In the genomic region with DNA sequence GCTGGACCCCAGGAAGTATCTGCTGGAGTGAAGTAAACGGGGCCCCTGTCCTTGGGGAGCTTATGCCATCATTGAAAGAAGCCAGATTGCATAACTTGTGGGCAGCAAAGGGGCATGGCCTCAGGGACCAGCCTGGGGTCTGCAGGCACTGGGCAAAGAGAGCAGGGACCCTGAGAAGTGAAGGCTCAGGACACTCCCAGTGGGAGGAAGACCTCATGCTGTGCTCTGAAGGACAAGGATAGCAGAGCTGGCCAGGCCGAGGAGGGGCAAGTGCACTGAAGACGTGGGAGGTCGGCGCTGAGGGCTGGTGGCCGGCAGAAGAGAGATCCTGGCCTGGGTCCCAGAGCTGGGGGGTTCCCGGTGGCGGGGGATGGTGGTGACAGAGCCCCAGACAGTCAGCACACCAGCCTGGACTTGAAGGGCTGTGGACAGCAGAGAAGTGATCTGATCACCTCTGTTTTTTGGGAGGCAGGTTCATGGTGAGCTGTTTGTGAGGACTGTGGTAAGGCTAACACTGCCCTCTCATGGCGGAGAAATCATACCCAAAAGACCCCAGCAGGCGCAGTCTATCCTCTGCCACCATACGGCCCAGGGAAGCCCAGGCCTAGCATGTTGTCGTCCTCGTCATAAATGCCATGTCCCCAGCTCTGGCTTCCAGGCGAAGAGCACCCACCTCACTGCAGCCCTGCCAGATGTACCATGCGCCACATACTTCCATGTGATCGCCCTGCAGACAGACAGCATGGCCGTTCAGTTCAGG, we compare ENCODE assay signal across 8 cellular contexts. TPM values are rescaled to one million over a fixed set of nuclear protein-coding genes. Genes with fewer than 3 reads are reported as not detected.
DNase-seq lines count a peak whose midpoint lies in the region; TF ChIP-seq lines count a peak whose summit lies in the region.

No MANE protein-coding gene starts in this region.

- H4K20me1 ChIP-seq in GM23248 (ENCODE audit: insufficient read depth) (no peaks in the 10 kb centered on the region), PC-9 (ENCODE audit: insufficient read depth) (no peaks in the 10 kb centered on the region)

- H2AFZ ChIP-seq in GM23248 = no peak overlapping the region
- H2AFZ ChIP-seq in PC-9 = no peak overlapping the region

- CTCF ChIA-PET in AG04450 (lab: Charles Lee) = interaction anchor here (0.5 to 1.8 kb wide), 9 partner anchors 9 to 222 kb away, joined by 3 to 9 read pairs (median 3); partner anchors contain the start of gene ODAD4
- CTCF ChIA-PET in PC-9 (lab: Charles Lee) = interaction anchor here (0.6 kb wide), 2 partner anchors 85 to 159 kb away, joined by 3 to 7 read pairs; no protein-coding TSS in a partner anchor

- WGBS in GM23248 (ENCODE audit: low coverage in 1 of 2, low lambda C conversion rate in 2 of 2, missing lambda C conversion rate in 2 of 2), 2 experiments = 66 to 69% methylated on average over 15 to 17 of the region's 17 CpGs

- no TSS peak for BruUV-seq in PC-9 (replicated peaks; lab: Mats Ljungman, UMichigan)

- H3K9me3 ChIP-seq in AG04450 (ENCODE audit: control insufficient read depth, insufficient read depth, low read length) (no peaks in the 10 kb centered on the region), GM23248 (ENCODE audit: low read depth) (no peaks in the 10 kb centered on the region), PC-9 (ENCODE audit: insufficient read depth, low read depth) (no peaks in the 10 kb centered on the region)

- H3K4me2 ChIP-seq in GM23248 (ENCODE audit: unreplicated experiment) (no peak overlapping the region), PC-9 (no peak overlapping the region)

- H3K4me1 ChIP-seq in GM23248 (ENCODE audit: insufficient read depth) = peaks cover 5% of the 10 kb centered on the region; the same call in 1 of the 2 replicates
- H3K4me1 ChIP-seq in PC-9 (replicated peaks; ENCODE audit: insufficient read depth) = no peaks in the 10 kb centered on the region

- TF ChIP-seq CTCF in AG04450 (IDR thresholded peaks at IDR 0.05; ENCODE audit: low read depth, low read length) = peak; percentile 64
- TF ChIP-seq CTCF in PC-9 (conservative IDR thresholded peaks at IDR 0.05) = peak; percentile 67

- POLR2A ChIA-PET in AG04450 (lab: Yijun Ruan, JAX) (interaction anchor here (0.7 kb wide), 1 partner anchor 20 kb away, joined by 4 read pairs; no protein-coding TSS in a partner anchor), PC-9 (lab: Charles Lee; ENCODE audit: unreplicated experiment) (interaction anchor here (1.0 kb wide), 1 partner anchor 29 kb away, joined by 4 read pairs; the partner anchor contains the start of gene ODAD4)

- no peaks in the 10 kb centered on the region for H3F3A ChIP-seq in GM23248 (ENCODE audit: insufficient read depth)
- H3F3A ChIP-seq in PC-9 (ENCODE audit: insufficient read depth, low read depth) = no peaks in the 10 kb centered on the region

- H3K79me2 ChIP-seq in GM23248 (ENCODE audit: insufficient read depth) (no peaks in the 10 kb centered on the region), PC-9 (ENCODE audit: low read depth) (no peaks in the 10 kb centered on the region)

- intact Hi-C loops in PC-9 (cut with micrococcal nuclease; ENCODE audit: unreplicated experiment) = loop anchor here (2.0 kb wide), 1 partner anchor 221 kb away; no protein-coding TSS in a partner anchor

- H3K27ac ChIP-seq in AG04450 (ENCODE audit: low read depth, low read length) = no peak overlapping the region
- H3K27ac ChIP-seq in GM23248 = no peak overlapping the region
- no peak overlapping the region for H3K27ac ChIP-seq in PC-9

- no peaks in the 10 kb centered on the region for H3K9me2 ChIP-seq in GM23248 (ENCODE audit: insufficient read depth)
- H3K9me2 ChIP-seq in PC-9 (ENCODE audit: insufficient read depth) = no peaks in the 10 kb centered on the region

- DNase-seq in AG04450 (ENCODE audit: low read depth, low spot score) (peak; percentile 15), GM23248 (peak; percentile 36), PC-9 (peak; percentile 36 to 47), fibroblast of gingiva (ENCODE audit: low read depth) (peak; percentile 46), retina (peak; percentile 49), NCI-H2196 treated with DMSO at 0.1 percent for 48 hours (lab: John Stamatoyannopoulos, UW; ENCODE audit: unreplicated experiment) (no peak), GM19238 (ENCODE audit: insufficient read length, low spot score) (no peak)
- no peak for DNase-seq in activated CD4-positive, alpha-beta T cell treated with anti-CD3 and anti-CD28 coated beads for 48 hours

- in situ Hi-C loops in GM23248 (cut with MboI) = loop anchor here (10.0 kb wide), 1 partner anchor 155 kb away; the partner anchor contains the start of gene DHX58

- H3K27me3 ChIP-seq in AG04450 (ENCODE audit: control insufficient read depth, insufficient read depth, low read length) = peaks cover 2% of the 10 kb centered on the region
- H3K27me3 ChIP-seq in GM23248 (replicated peaks; ENCODE audit: insufficient read depth) = no peaks in the 10 kb centered on the region
- H3K27me3 ChIP-seq in PC-9 (ENCODE audit: insufficient read depth, low read depth) = no peaks in the 10 kb centered on the region

- H3K4me3 ChIP-seq in AG04450 (ENCODE audit: low read depth, low read length) (no peak overlapping the region), GM23248 (no peak overlapping the region), PC-9 (no peak overlapping the region)

- H3K9ac ChIP-seq in GM23248 = no peak overlapping the region

- H3K36me3 ChIP-seq in GM23248 (ENCODE audit: low read depth) = no peaks in the 10 kb centered on the region
- H3K36me3 ChIP-seq in PC-9 (ENCODE audit: low read depth) = no peaks in the 10 kb centered on the region

RNA-seq across cellular contexts. Expression of gene CNP, which starts 7.1 kb away (rescaled TPM):
- polyA plus RNA-seq in AG04450 (2011; rRNA removed) = 53.0 and 85.7 TPM in 2 replicates
- polyA minus RNA-seq in AG04450 (2011; rRNA and poly(A)+ RNA removed) = 126 and 219 TPM in 2 replicates
- total RNA-seq in GM23248 (2014; rRNA removed; shearing (Covaris generic)) = 58.3 and 69.4 TPM in 2 replicates
- polyA plus RNA-seq in GM23248 (2016; fragmentation: Nextera tagmentation; extraction: Ambion mirVana) = 103 and 107 TPM in 2 replicates
- 60.6 and 64.7 TPM in 2 replicates for total RNA-seq in PC-9 (2021)

RNA-seq across cellular contexts. Expression of gene ODAD4, which starts 29.1 kb away (rescaled TPM):
- polyA plus RNA-seq in AG04450 (2011; rRNA removed) (0.47 and 0.56 TPM in 2 replicates), GM23248 (2016; fragmentation: Nextera tagmentation; extraction: Ambion mirVana) (0.81 and 1.4 TPM in 2 replicates)
- polyA minus RNA-seq in AG04450 (2011; rRNA and poly(A)+ RNA removed) = 0.74 and 2.0 TPM in 2 replicates
- total RNA-seq in GM23248 (2014; rRNA removed; shearing (Covaris generic)) = 0.25 and 0.54 TPM in 2 replicates
- 3.0 and 4.0 TPM in 2 replicates for total RNA-seq in PC-9 (2021)

RNA-seq across cellular contexts. Expression of gene ACLY, which starts 40.8 kb away (rescaled TPM):
- polyA plus RNA-seq in AG04450 (2011; rRNA removed) (161 and 163 TPM in 2 replicates), GM23248 (2016; fragmentation: Nextera tagmentation; extraction: Ambion mirVana) (101 TPM in 2 replicates)
- 273 and 347 TPM in 2 replicates for polyA minus RNA-seq in AG04450 (2011; rRNA and poly(A)+ RNA removed)
- 139 and 144 TPM in 2 replicates for total RNA-seq in GM23248 (2014; rRNA removed; shearing (Covaris generic))
- 106 and 184 TPM in 2 replicates for total RNA-seq in PC-9 (2021)

RNA-seq across cellular contexts. Expression of gene DNAJC7, which starts 57.7 kb away (rescaled TPM):
- polyA plus RNA-seq in AG04450 (2011; rRNA removed) = 62.0 and 66.4 TPM in 2 replicates
- polyA minus RNA-seq in AG04450 (2011; rRNA and poly(A)+ RNA removed) = 46.4 and 57.9 TPM in 2 replicates
- total RNA-seq in GM23248 (2014; rRNA removed; shearing (Covaris generic)) = 61.6 and 71.3 TPM in 2 replicates
- 69.3 and 73.5 TPM in 2 replicates for polyA plus RNA-seq in GM23248 (2016; fragmentation: Nextera tagmentation; extraction: Ambion mirVana)
- 75.5 and 96.1 TPM in 2 replicates for total RNA-seq in PC-9 (2021)

Comparison
In these comparisons a context has a peak if more than half of its experiments do, and no peak if none do; other contexts are left out.
1. DNase-seq: peak in AG04450 (single experiment), GM23248 (single experiment), PC-9 (2 of 2), fibroblast of gingiva (single experiment) and retina (single experiment); none in NCI-H2196 treated with DMSO at 0.1 percent for 48 hours (single experiment), GM19238 (single experiment) and activated CD4-positive, alpha-beta T cell treated with anti-CD3 and anti-CD28 coated beads for 48 hours (single experiment).